10 cellular contexts compared by ENCODE assay signal in the genomic region with DNA sequence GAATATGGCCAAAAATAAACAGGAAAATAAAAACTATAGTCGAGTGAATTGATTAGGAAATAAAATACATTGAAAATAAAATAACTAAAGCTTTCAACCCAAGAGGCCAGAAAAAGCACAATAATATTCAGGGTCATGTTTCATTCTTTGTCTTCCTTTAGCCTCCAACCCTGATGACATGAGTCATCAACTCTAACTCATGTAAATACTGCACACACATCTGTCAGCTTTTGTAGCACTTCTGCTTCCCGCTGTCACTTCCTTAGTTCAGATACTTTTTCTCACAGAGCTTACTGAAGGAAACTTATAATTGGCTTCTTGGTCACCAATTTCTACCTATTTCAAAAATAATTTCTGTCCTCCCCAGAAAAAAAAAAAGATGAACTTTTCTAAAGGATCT.
DNase-seq lines count a peak whose midpoint lies in the region; ATAC-seq and FAIRE-seq lines count a peak whose summit lies in the region.
"Had no signal": no experiment of that assay in that cellular context is flagged by ENCODE, and none has a peak within 500 bp of the region (broad histone marks: within the 10 kb centered on the region; RNA-seq: fewer than 3 reads in every experiment).

No MANE protein-coding gene starts in this region.

- FAIRE-seq in islet of Langerhans (lab: Jason Lieb, UNC), result peak; percentile 85

- ATAC-seq in HG03066 (IDR thresholded peaks at IDR 0.05; ENCODE audit: low read depth, unreplicated experiment), result peak; percentile 83
- ATAC-seq in GM19328 (IDR thresholded peaks at IDR 0.05; ENCODE audit: unreplicated experiment), result no peak

- no peak overlapping the region for H3K27ac ChIP-seq in caudate nucleus (ENCODE audit: low read depth, low read length)
- H3K27ac ChIP-seq: 22Rv1 had no signal

- DNase-seq in NCI-H2107 treated with DMSO at 0.1 percent for 48 hours (lab: John Stamatoyannopoulos, UW; ENCODE audit: unreplicated experiment) (peak; percentile 52), NCI-H2107 (lab: John Stamatoyannopoulos, UW) (no peak), NOMO-1 (lab: John Stamatoyannopoulos, UW; ENCODE audit: unreplicated experiment in 2 of 2) (peak; percentile 71 to 98), NCI-H2081 (lab: John Stamatoyannopoulos, UW) (no peak), caudate nucleus (lab: John Stamatoyannopoulos, UW) (no peak)
- DNase-seq: heart left ventricle had no signal

Comparison
In these comparisons a context has a peak if more than half of its experiments do, and no peak if none do; other contexts are left out.
1. DNase-seq: peak in NCI-H2107 treated with DMSO at 0.1 percent for 48 hours (single experiment) and NOMO-1 (2 of 2); none in NCI-H2107 (single experiment), NCI-H2081 (0 of 2) and caudate nucleus (0 of 61).